In the genomic region with DNA sequence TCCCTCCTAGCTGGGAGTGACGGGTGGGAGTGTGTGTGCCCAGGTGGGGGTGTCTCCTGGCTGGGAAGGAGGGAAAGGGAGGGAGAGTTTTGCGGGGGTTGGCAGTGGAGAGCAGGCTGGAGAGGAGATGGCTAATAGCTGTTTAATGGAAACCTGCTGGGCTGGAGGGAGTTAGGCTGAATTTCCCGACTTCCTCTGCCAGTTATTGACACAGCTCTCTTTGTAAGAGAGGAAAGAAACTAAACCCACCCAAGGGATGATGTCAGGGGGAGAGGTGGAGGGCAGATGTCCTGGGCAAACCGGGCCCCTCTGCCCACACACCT, we compare ENCODE assay signal across 9 cellular contexts. TPM values are rescaled to one million over a fixed set of nuclear protein-coding genes. Genes with fewer than 3 reads are reported as not detected.
DNase-seq lines count a peak whose midpoint lies in the region; ATAC-seq and TF ChIP-seq lines count a peak whose summit lies in the region.
"Had no signal": no experiment of that assay in that cellular context is flagged by ENCODE, and none has a peak within 500 bp of the region (broad histone marks: within the 10 kb centered on the region; RNA-seq: fewer than 3 reads in every experiment).

No MANE protein-coding gene starts in this region.

- H3K4me3 ChIP-seq in Caco-2 (ENCODE audit: low read depth, low read length) (no peak overlapping the region), Karpas-422 (ENCODE audit: low read length) (no peak overlapping the region)

- POLR2A ChIA-PET in Caco-2 (lab: Charles Lee): interaction anchor here (0.5 to 1.3 kb wide), 3 partner anchors 9 to 516 kb away, joined by 3 to 4 read pairs (median 4); no protein-coding TSS in a partner anchor
- POLR2A ChIA-PET in naive thymus-derived CD8-positive, alpha-beta T cell (lab: Charles Lee): interaction anchor here (0.6 to 5.7 kb wide), 14 partner anchors 9 to 85 kb away, joined by 3 to 84 read pairs (median 4); a partner anchor contains a TSS

- CTCF ChIA-PET in Caco-2 (lab: Charles Lee): interaction anchor here (0.6 to 5.1 kb wide), 8 partner anchors 9 to 223 kb away, joined by 3 to 86 read pairs (median 8); a partner anchor contains a TSS

- H3K27me3 Mint-ChIP-seq in Caco-2 (ENCODE audit: insufficient read depth, unreplicated experiment): no peaks in the 10 kb centered on the region
- no peaks in the 10 kb centered on the region for H3K27me3 Mint-ChIP-seq in activated naive CD8-positive, alpha-beta T cell
- H3K27me3 Mint-ChIP-seq in naive thymus-derived CD8-positive, alpha-beta T cell: no peaks in the 10 kb centered on the region

- no peaks in the 10 kb centered on the region for H3K9me3 Mint-ChIP-seq in Caco-2 (ENCODE audit: unreplicated experiment)
- no peaks in the 10 kb centered on the region for H3K9me3 Mint-ChIP-seq in activated naive CD8-positive, alpha-beta T cell (ENCODE audit: low read depth)
- H3K9me3 Mint-ChIP-seq in naive thymus-derived CD8-positive, alpha-beta T cell: no peaks in the 10 kb centered on the region
- H3K9me3 Mint-ChIP-seq: activated T-cell treated with anti-CD3 and anti-CD28 coated beads, Interleukin-2, amount 50 U/mL, for 72 hours had no signal

- H3K4me1 Mint-ChIP-seq in Caco-2 (ENCODE audit: low read depth, unreplicated experiment): peaks cover 10% of the 10 kb centered on the region
- H3K4me1 Mint-ChIP-seq in activated naive CD8-positive, alpha-beta T cell (ENCODE audit: low read depth): peaks cover 34% of the 10 kb centered on the region
- peaks cover 23 to 52% (median 34%) of the 10 kb centered on the region in 4 donors for H3K4me1 Mint-ChIP-seq in naive thymus-derived CD8-positive, alpha-beta T cell

- H3K9me3 ChIP-seq in Caco-2: no peaks in the 10 kb centered on the region
- H3K9me3 ChIP-seq in Karpas-422 (ENCODE audit: low read length): no peaks in the 10 kb centered on the region

- no peaks in the 10 kb centered on the region for H3K79me2 ChIP-seq in Karpas-422 (ENCODE audit: low read length)

- no peak overlapping the region for H3K27ac ChIP-seq in Karpas-422 (ENCODE audit: low read length)

- peaks cover 54% of the 10 kb centered on the region for H3K36me3 Mint-ChIP-seq in Caco-2 (ENCODE audit: insufficient read depth, unreplicated experiment)
- H3K36me3 Mint-ChIP-seq in activated naive CD8-positive, alpha-beta T cell: no peaks in the 10 kb centered on the region
- H3K36me3 Mint-ChIP-seq in naive thymus-derived CD8-positive, alpha-beta T cell: peaks cover 0 to 45% (median 4%) of the 10 kb centered on the region in 3 donors

- H3K4me3 Mint-ChIP-seq in Caco-2 (ENCODE audit: unreplicated experiment): no peak overlapping the region
- H3K4me3 Mint-ChIP-seq in activated naive CD8-positive, alpha-beta T cell: peak overlapping the region; percentile 52
- peak overlapping the region in 4 of 10 donors; percentile 7 to 82 (median 50) for H3K4me3 Mint-ChIP-seq in naive thymus-derived CD8-positive, alpha-beta T cell

- H3K27ac Mint-ChIP-seq in Caco-2 (ENCODE audit: unreplicated experiment): peak overlapping the region; percentile 70
- H3K27ac Mint-ChIP-seq in activated naive CD8-positive, alpha-beta T cell: peak overlapping the region; percentile 92
- H3K27ac Mint-ChIP-seq in naive thymus-derived CD8-positive, alpha-beta T cell: peak overlapping the region; percentile 79 to 95 (median 90)

- no peak overlapping the region for H3K4me2 ChIP-seq in Karpas-422 (ENCODE audit: low read depth, low read length, poor library complexity, severe bottlenecking)

- no peak for DNase-seq in Caco-2
- no peak for DNase-seq in naive thymus-derived CD8-positive, alpha-beta T cell
- no peak for DNase-seq in NCI-H1105 (lab: John Stamatoyannopoulos, UW)
- DNase-seq in Karpas-422: no peak
- DNase-seq: activated T-cell treated with anti-CD3 and anti-CD28 coated beads, Interleukin-2, amount 50 U/mL, for 72 hours; kidney; NCI-H526 had no signal

- H4K20me1 ChIP-seq in Karpas-422 (ENCODE audit: insufficient read depth, low read depth, low read length): no peaks in the 10 kb centered on the region

- H3K27me3 ChIP-seq in Caco-2 (replicated peaks; ENCODE audit: control insufficient read depth, insufficient read depth, low read length): no peaks in the 10 kb centered on the region
- H3K27me3 ChIP-seq in Karpas-422 (ENCODE audit: low read length): no peaks in the 10 kb centered on the region

- intact Hi-C loops in Caco-2 (cut with micrococcal nuclease; ENCODE audit: unreplicated experiment): loop anchor here (1.0 to 2.0 kb wide), 2 partner anchors 19 to 63 kb away; a partner anchor contains a TSS

- no peak for TF ChIP-seq CTCF in Caco-2 (IDR thresholded peaks at IDR 0.05; ENCODE audit: insufficient read depth in 1 of 2, low read depth in 1 of 2, low read length in 1 of 2, severe bottlenecking in 1 of 2, unreplicated experiment in 1 of 2)

- H2AFZ ChIP-seq in Karpas-422 (ENCODE audit: low read length): no peak overlapping the region

- ATAC-seq in naive thymus-derived CD8-positive, alpha-beta T cell: no peak
- ATAC-seq in HG02678 (IDR thresholded peaks at IDR 0.05; ENCODE audit: unreplicated experiment): no peak

- H3K4me1 ChIP-seq in Caco-2: peaks cover 6% of the 10 kb centered on the region
- peaks cover 9% of the 10 kb centered on the region for H3K4me1 ChIP-seq in Karpas-422 (ENCODE audit: low read length)

- no peaks in the 10 kb centered on the region for H3K9me2 ChIP-seq in Karpas-422 (replicated peaks; ENCODE audit: insufficient read depth, low read length)

- BruUV-seq in Caco-2 (replicated peaks; lab: Mats Ljungman, UMichigan): TSS peak; percentile 88

- H3K9ac ChIP-seq in Karpas-422 (ENCODE audit: low read length): no peak overlapping the region

- H3K36me3 ChIP-seq in Caco-2 (ENCODE audit: control insufficient read depth, insufficient read depth, low read length) (no peaks in the 10 kb centered on the region), Karpas-422 (ENCODE audit: insufficient read depth, low read length) (no peaks in the 10 kb centered on the region)

RNA-seq across cellular contexts. Expression of a gene that starts 10.2 kb away (rescaled TPM):
- 399 and 401 TPM in 2 replicates for total RNA-seq in Caco-2 (2022)
- total RNA-seq in naive thymus-derived CD8-positive, alpha-beta T cell: 100 to 1,000 TPM; 385 to 391 TPM
- polyA plus RNA-seq in naive thymus-derived CD8-positive, alpha-beta T cell: 10 to 100 TPM; 79.6 to 99.1 (median 92.8) TPM
- 113 and 194 TPM in 2 replicates for total RNA-seq in Karpas-422 (2014; rRNA removed; shearing (Covaris generic); ENCODE audit: low replicate concordance)

RNA-seq across cellular contexts. Expression of a gene that starts 18.6 kb away (rescaled TPM):
- 119 and 120 TPM in 2 replicates for total RNA-seq in Caco-2 (2022)
- 100 to 1,000 TPM; 268 to 270 TPM for total RNA-seq in naive thymus-derived CD8-positive, alpha-beta T cell
- polyA plus RNA-seq in naive thymus-derived CD8-positive, alpha-beta T cell: 100 to 1,000 TPM; 201 to 331 (median 218) TPM
- total RNA-seq in Karpas-422 (2014; rRNA removed; shearing (Covaris generic); ENCODE audit: low replicate concordance): 38.2 and 48.0 TPM in 2 replicates

RNA-seq across cellular contexts. Expression of a gene that starts 56.8 kb away (rescaled TPM):
- 191 and 196 TPM in 2 replicates for total RNA-seq in Caco-2 (2022)
- not detected for total RNA-seq in naive thymus-derived CD8-positive, alpha-beta T cell
- under 1 TPM in 1 of 3 donors, not detected in 2; 0.25 TPM for polyA plus RNA-seq in naive thymus-derived CD8-positive, alpha-beta T cell
- not detected in 2 replicates for total RNA-seq in Karpas-422 (2014; rRNA removed; shearing (Covaris generic); ENCODE audit: low replicate concordance)
- total RNA-seq: activated T-cell treated with anti-CD3 and anti-CD28 coated beads, Interleukin-2, amount 50 U/mL, for 72 hours had no signal

RNA-seq across cellular contexts. Expression of a gene that starts 57.3 kb away (rescaled TPM):
- total RNA-seq in Caco-2 (2022): 32.2 and 43.4 TPM in 2 replicates
- total RNA-seq in naive thymus-derived CD8-positive, alpha-beta T cell: 10 to 100 TPM; 54.7 to 62.3 TPM
- 10 to 100 TPM; 33.5 to 41.0 (median 36.6) TPM for polyA plus RNA-seq in naive thymus-derived CD8-positive, alpha-beta T cell
- 28.2 and 44.4 TPM in 2 replicates for total RNA-seq in Karpas-422 (2014; rRNA removed; shearing (Covaris generic); ENCODE audit: low replicate concordance)

Comparison
In these comparisons a context has a peak if more than half of its experiments do, and no peak if none do; other contexts are left out.
1. RNA of a gene that starts 56.8 kb away (total RNA-seq): 191 to 196 TPM in Caco-2; not detected in naive thymus-derived CD8-positive, alpha-beta T cell and not detected in Karpas-422; every median in the first group is over 100 times any median in the second.
2. Peak in every context shown above with its lines, with median percentiles within 50 percentile points of each other: H3K27ac Mint-ChIP-seq.